In genomic region chr1:156848461-156849150, GRCh38 we compare ENCODE assay signal across 8 cellular contexts. TPM values are rescaled to one million over a fixed set of nuclear protein-coding genes. Genes with fewer than 3 reads are reported as not detected.
DNase-seq lines count a peak whose midpoint lies in the region; ATAC-seq and TF ChIP-seq lines count a peak whose summit lies in the region.
"Had no signal": no experiment of that assay in that cellular context is flagged by ENCODE, and none has a peak within 500 bp of the region (broad histone marks: within the 10 kb centered on the region; RNA-seq: fewer than 3 reads in every experiment).

No MANE protein-coding gene starts in this region.

- no peaks in the 10 kb centered on the region for H3K36me3 ChIP-seq in thyroid gland

- H3K27me3 Mint-ChIP-seq in naive thymus-derived CD8-positive, alpha-beta T cell, result peaks cover 3 to 29% (median 10%) of the 10 kb centered on the region in 5 donors

- H3K9me3 ChIP-seq in thyroid gland, result no peaks in the 10 kb centered on the region

- peaks cover 6 to 24% of the 10 kb centered on the region in 2 donors for H3K4me1 ChIP-seq in thyroid gland

- H3K4me3 ChIP-seq in thyroid gland (replicated peaks in 1 of 3), result no peak overlapping the region

- peak; percentile 77 for DNase-seq in activated CD4-positive, alpha-beta T cell treated with anti-CD3 and anti-CD28 coated beads for 48 hours
- DNase-seq in activated naive CD8-positive, alpha-beta T cell treated with anti-CD3 and anti-CD28 coated beads, Interleukin-2, amount 50 U/mL, for 16 hours (ENCODE audit: low read depth, low spot score), result peak; percentile 12
- peak; percentile 48 to 89 (median 68) for DNase-seq in naive thymus-derived CD8-positive, alpha-beta T cell
- DNase-seq in thyroid gland, result peak; percentile 72 to 79
- DNase-seq in GOT3 (lab: John Stamatoyannopoulos, UW), result no peak
- DNase-seq in H4 (ENCODE audit: low spot score), result no peak

- peak overlapping the region; percentile 50 to 78 (median 69) for H3K4me3 Mint-ChIP-seq in naive thymus-derived CD8-positive, alpha-beta T cell

- no peak overlapping the region for H3K27ac ChIP-seq in thyroid gland
- H3K27ac ChIP-seq: parathyroid adenoma had no signal

- intact Hi-C loops in thyroid gland (cut with DNase I), result no loop called here

- TF ChIP-seq POLR2A in thyroid gland (IDR thresholded peaks at IDR 0.05), result no peak

- POLR2A ChIA-PET in naive thymus-derived CD8-positive, alpha-beta T cell (lab: Charles Lee), result interaction anchor here (1.0 to 3.4 kb wide), 4 partner anchors 9 to 108 kb away, joined by 3 to 12 read pairs (median 5); partner anchors contain the start of genes MRPL24 and NTRK1

- no peak for TF ChIP-seq CTCF in thyroid gland (IDR thresholded peaks at IDR 0.05)

- H3K4me1 Mint-ChIP-seq in naive thymus-derived CD8-positive, alpha-beta T cell, result peaks cover 13 to 37% (median 35%) of the 10 kb centered on the region in 4 donors

- no peaks in the 10 kb centered on the region for H3K36me3 Mint-ChIP-seq in naive thymus-derived CD8-positive, alpha-beta T cell

- H3K27me3 ChIP-seq in thyroid gland, result peaks cover 15% of the 10 kb centered on the region

- ATAC-seq in naive thymus-derived CD8-positive, alpha-beta T cell, result peak; percentile 86 to 89
- ATAC-seq in SK-N-SH treated with all-trans-retinoic acid at 6 μM for 48 hours, result no peak

- H3K9me3 Mint-ChIP-seq in naive thymus-derived CD8-positive, alpha-beta T cell, result no peaks in the 10 kb centered on the region

- H3K27ac Mint-ChIP-seq in naive thymus-derived CD8-positive, alpha-beta T cell, result peak overlapping the region in 8 of 10 donors; percentile 59 to 93 (median 88)

- WGBS in thyroid gland, 2 donors, result 17 to 32% methylated on average over 12 of the region's 36 CpGs

TF ChIP-seq in SK-N-SH treated with all-trans-retinoic acid at 6 μM for 48 hours, 23 proteins besides CTCF, POLR2A, EP300 and RAD21:
- TF ChIP-seq SNAI2 (CRISPR knock-in tag; IDR thresholded peaks at IDR 0.05) (no peak), ZFP3 (CRISPR knock-in tag; IDR thresholded peaks at IDR 0.05) (no peak), CSDC2 (CRISPR knock-in tag; IDR thresholded peaks at IDR 0.05) (no peak), ZFP30 (CRISPR knock-in tag; IDR thresholded peaks at IDR 0.05) (no peak), ISL1 (CRISPR knock-in tag; IDR thresholded peaks at IDR 0.05) (no peak), TOX (CRISPR knock-in tag; IDR thresholded peaks at IDR 0.05; ENCODE audit: borderline replicate concordance) (no peak), CSRNP3 (CRISPR knock-in tag; IDR thresholded peaks at IDR 0.05) (no peak), TSHZ2 (CRISPR knock-in tag; IDR thresholded peaks at IDR 0.05) (no peak), ZNF565 (CRISPR knock-in tag; conservative IDR thresholded peaks at IDR 0.05; ENCODE audit: low read depth) (no peak), OSR1 (CRISPR knock-in tag; IDR thresholded peaks at IDR 0.05) (no peak), GLIS3 (CRISPR knock-in tag; IDR thresholded peaks at IDR 0.05) (no peak), CREB5 (CRISPR knock-in tag; IDR thresholded peaks at IDR 0.05; ENCODE audit: low read depth) (no peak), BACH2 (CRISPR knock-in tag; IDR thresholded peaks at IDR 0.05; ENCODE audit: borderline replicate concordance) (no peak), PPARA (CRISPR knock-in tag; IDR thresholded peaks at IDR 0.05; ENCODE audit: borderline replicate concordance) (no peak), ZC3H10 (CRISPR knock-in tag; IDR thresholded peaks at IDR 0.05) (no peak), RARB (CRISPR knock-in tag; IDR thresholded peaks at IDR 0.05) (no peak), ARNTL (CRISPR knock-in tag; IDR thresholded peaks at IDR 0.05; ENCODE audit: borderline replicate concordance, low read depth) (no peak)

RNA-seq across cellular contexts. Expression of gene INSRR, which starts 10.3 kb away (rescaled TPM):
- total RNA-seq in naive thymus-derived CD8-positive, alpha-beta T cell, result not detected
- polyA plus RNA-seq in naive thymus-derived CD8-positive, alpha-beta T cell, result not detected
- not detected for total RNA-seq in thyroid gland
- not detected in 2 replicates for total RNA-seq in H4 (2014; rRNA removed; shearing (Covaris generic))

RNA-seq across cellular contexts. Expression of gene NTRK1, which starts 12.1 kb away (rescaled TPM):
- not detected for total RNA-seq in naive thymus-derived CD8-positive, alpha-beta T cell
- under 1 TPM in 2 of 3 donors, not detected in 1; 0.14 to 0.25 TPM for polyA plus RNA-seq in naive thymus-derived CD8-positive, alpha-beta T cell
- 1 to 10 TPM in 1 of 4 donors, under 1 TPM in 3; 0.11 to 1.2 (median 0.63) TPM for total RNA-seq in thyroid gland
- 0.10 TPM in 1 of 2 replicates, not detected in the other for total RNA-seq in H4 (2014; rRNA removed; shearing (Covaris generic))

RNA-seq across cellular contexts. Expression of gene SH2D2A, which starts 32.0 kb away (rescaled TPM):
- 10 to 100 TPM; 24.3 to 24.7 TPM for total RNA-seq in naive thymus-derived CD8-positive, alpha-beta T cell
- 10 to 100 TPM; 23.6 to 31.5 (median 25.6) TPM for polyA plus RNA-seq in naive thymus-derived CD8-positive, alpha-beta T cell
- total RNA-seq in thyroid gland, result 1 to 10 TPM; 1.2 to 3.3 (median 2.0) TPM
- 2.5 TPM in 2 replicates for total RNA-seq in H4 (2014; rRNA removed; shearing (Covaris generic))

RNA-seq across cellular contexts. Expression of gene PEAR1, which starts 44.9 kb away (rescaled TPM):
- under 1 TPM in 1 of 2 experiments, not detected in 1; 0.11 TPM for total RNA-seq in naive thymus-derived CD8-positive, alpha-beta T cell
- polyA plus RNA-seq in naive thymus-derived CD8-positive, alpha-beta T cell, result not detected
- 10 to 100 TPM; 11.2 to 21.9 (median 14.4) TPM for total RNA-seq in thyroid gland
- total RNA-seq in H4 (2014; rRNA removed; shearing (Covaris generic)), result not detected in 2 replicates

Comparison
In these comparisons a context has a peak if more than half of its experiments do, and no peak if none do; other contexts are left out.
1. DNase-seq: peak in activated CD4-positive, alpha-beta T cell treated with anti-CD3 and anti-CD28 coated beads for 48 hours (single experiment), activated naive CD8-positive, alpha-beta T cell treated with anti-CD3 and anti-CD28 coated beads, Interleukin-2, amount 50 U/mL, for 16 hours (single experiment), naive thymus-derived CD8-positive, alpha-beta T cell (10 of 10) and thyroid gland (2 of 2); none in GOT3 (single experiment) and H4 (single experiment).